ENCODE assay signal across 13 cellular contexts in the genomic region with DNA sequence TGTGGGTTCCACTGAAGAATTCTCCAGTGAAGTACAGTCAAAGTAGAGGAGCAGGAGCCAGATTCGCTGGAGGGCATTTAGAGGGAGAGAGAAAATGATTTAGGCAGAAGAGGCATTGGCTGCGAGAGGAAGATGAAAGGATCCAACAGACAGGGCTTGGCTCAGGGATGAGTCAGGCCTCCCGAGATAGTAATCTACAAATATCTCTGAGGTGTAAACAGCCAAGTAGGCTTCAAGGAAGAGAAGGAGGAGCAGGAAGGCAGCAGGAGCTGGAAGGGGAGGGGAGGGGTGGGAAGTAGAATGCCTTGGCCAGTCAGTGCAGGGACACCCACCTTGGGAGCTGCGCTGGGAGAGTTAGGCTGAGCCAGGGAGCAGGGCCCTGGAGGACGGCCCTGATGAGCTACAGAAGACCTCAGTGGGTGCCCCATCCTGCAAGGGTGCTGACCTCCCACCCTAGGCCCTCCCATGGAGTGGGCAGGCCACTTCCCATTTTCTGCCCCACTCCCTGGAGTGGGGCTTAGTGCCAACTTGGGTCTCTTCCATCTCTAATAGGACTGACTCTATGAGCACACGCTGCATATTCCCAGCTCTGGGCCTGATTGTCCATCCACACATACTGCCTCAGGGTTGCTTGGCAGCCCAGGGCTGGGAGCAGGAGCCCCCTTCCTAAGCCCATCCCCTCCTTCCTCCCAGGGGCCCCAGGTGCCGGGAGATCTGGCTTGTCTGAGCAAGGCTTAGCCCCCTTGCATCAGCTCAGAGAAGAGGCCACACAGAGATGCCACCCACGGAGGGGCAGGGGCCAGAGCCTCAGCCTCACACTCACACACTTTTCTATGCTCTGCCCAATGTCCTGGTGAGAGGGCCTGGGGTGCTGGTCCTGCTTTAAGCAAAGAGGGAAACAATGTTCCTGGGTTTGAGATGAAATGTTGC. TPM values are rescaled to one million over a fixed set of nuclear protein-coding genes. Genes with fewer than 3 reads are reported as not detected.
A peak's percentile ranks its signal among the peaks of the same experiment; 100 is the strongest.
DNase-seq lines count a peak whose midpoint lies in the region; ATAC-seq, FAIRE-seq and TF ChIP-seq lines count a peak whose summit lies in the region.
"Had no signal": no experiment of that assay in that cellular context is flagged by ENCODE, and none has a peak within 500 bp of the region (broad histone marks: within the 10 kb centered on the region; RNA-seq: fewer than 3 reads in every experiment).

No MANE protein-coding gene starts in this region.

- H2AK5ac ChIP-seq in H1 (ENCODE audit: low read depth, low read length) (no peak overlapping the region), neuronal stem cell (ENCODE audit: low read depth, low read length) (peak overlapping the region; percentile 52)

- TF ChIP-seq RAD21 in H1 (IDR thresholded peaks at IDR 0.05 in 1 of 2, conservative IDR thresholded peaks at IDR 0.05 in 1 of 2; ENCODE audit: low read depth in 2 of 2, low read length in 2 of 2), result no peak

- H2BK20ac ChIP-seq in H1 (ENCODE audit: low read length), result no peak overlapping the region

- H2BK5ac ChIP-seq in H1 (ENCODE audit: low read depth, low read length) (no peak overlapping the region), neuronal stem cell (ENCODE audit: low read length) (peak overlapping the region; percentile 24)

- H3K27ac ChIP-seq in H1 (ENCODE audit: low read depth, low read length) (no peak overlapping the region), neuronal stem cell (replicated peaks; ENCODE audit: low read length) (no peak overlapping the region), esophagus squamous epithelium (peak overlapping the region in 1 of 4 donors; percentile 2)

- TF ChIP-seq CTCF in H1 (IDR thresholded peaks at IDR 0.05; ENCODE audit: control extremely low read depth in 1 of 3, insufficient read depth in 1 of 3, low read depth in 1 of 3, low read length in 3 of 3) (no peak), esophagus squamous epithelium (IDR thresholded peaks at IDR 0.05) (no peak)

- no peak overlapping the region for H2BK12ac ChIP-seq in H1 (ENCODE audit: low read depth, low read length)
- no peak overlapping the region for H2BK12ac ChIP-seq in neuronal stem cell (ENCODE audit: low read length)

- no peak overlapping the region for H3K4me3 ChIP-seq in H1 (ENCODE audit: extremely low read depth in 1 of 4, insufficient read depth in 2 of 4, low read depth in 3 of 4, low read length in 4 of 4)
- H3K4me3 ChIP-seq in neuronal stem cell (ENCODE audit: low read length in 2 of 2), result no peak overlapping the region
- H3K4me3 ChIP-seq in esophagus squamous epithelium, result no peak overlapping the region

- H3K18ac ChIP-seq in H1 (ENCODE audit: extremely low read depth, low read length), result no peak overlapping the region; the same call in none of the 2 replicates
- no peak overlapping the region for H3K18ac ChIP-seq in neuronal stem cell (ENCODE audit: low read length)

- no peak overlapping the region for H3K56ac ChIP-seq in H1 (replicated peaks; ENCODE audit: insufficient read length, low read depth, low read length)

- peak; percentile 52 for DNase-seq in Daoy (ENCODE audit: low read depth)
- peak; percentile 0 for DNase-seq in OCI-M1 (lab: John Stamatoyannopoulos, UW)
- DNase-seq in H1 (ENCODE audit: low read depth in 1 of 2, low spot score in 2 of 2), result no peak
- no peak for DNase-seq in neuronal stem cell (ENCODE audit: low spot score)
- no peak for DNase-seq in esophagus squamous epithelium (lab: John Stamatoyannopoulos, UW)
- DNase-seq in NCI-H748 (lab: John Stamatoyannopoulos, UW; ENCODE audit: unreplicated experiment), result no peak
- DNase-seq: activated CD4-positive, alpha-beta T cell treated with anti-CD3 and anti-CD28 coated beads, Interleukin-2, amount 10 ng/mL, durations not matched to agents 24 days and 14 days; activated naive CD4-positive, alpha-beta T cell; NCI-H2081 treated with DMSO at 0.1 percent for 48 hours; SHP77 treated with DMSO at 0.1 percent for 48 hours; stimulated activated CD4-positive, alpha-beta T cell treated with anti-CD3 and anti-CD28 coated beads, Interleukin-12 subunit alpha, Interleukin-12 subunit beta, amount 100 ng/mL, for 4 hours had no signal

- H3K79me2 ChIP-seq in H1 (ENCODE audit: control insufficient read depth in 1 of 2, insufficient read depth in 2 of 2, low read length in 2 of 2), result no peaks in the 10 kb centered on the region

- TF ChIP-seq POLR2A in H1 (IDR thresholded peaks at IDR 0.05; ENCODE audit: control extremely low read depth in 1 of 2, low read depth in 2 of 2, low read length in 2 of 2) (no peak), esophagus squamous epithelium (IDR thresholded peaks at IDR 0.05) (no peak)

- 73% methylated on average over 3 of the region's 8 CpGs; no CpG with 5 or more reads in 1 of the 2 experiments for WGBS in H1 (ENCODE audit: extremely low coverage in 1 of 2, insufficient coverage in 1 of 2, insufficient read length in 1 of 2, insufficient replicate concordance in 2 of 2, low coverage in 1 of 2, low lambda C conversion rate in 2 of 2, missing lambda C conversion rate in 1 of 2), 2 experiments
- no CpG with 5 or more reads among the region's 8 CpGs for WGBS in neuronal stem cell (ENCODE audit: extremely low coverage in 2 of 2, insufficient read length in 2 of 2, insufficient replicate concordance in 1 of 2), 2 donors
- 10 to 26% methylated on average over 3 to 6 of the region's 8 CpGs for WGBS in esophagus squamous epithelium, 2 donors

- H3K9ac ChIP-seq in H1 (replicated peaks in 1 of 4; ENCODE audit: extremely low read depth in 1 of 4, low read depth in 3 of 4, low read length in 3 of 4) (no peak overlapping the region; a peak in 1 of 7 replicates), neuronal stem cell (ENCODE audit: low read depth, low read length, poor library complexity) (no peak overlapping the region)

- H3K23ac ChIP-seq in H1 (ENCODE audit: insufficient read length) (no peak overlapping the region), neuronal stem cell (ENCODE audit: low read depth, low read length, poor library complexity) (no peak overlapping the region)

- intact Hi-C loops in esophagus squamous epithelium (cut with DNase I), result no loop called here

- CTCF ChIA-PET in H1 (lab: Charles Lee; ENCODE audit: partially characterized antibody), result interaction anchor here (0.7 to 2.1 kb wide), 10 partner anchors 10 to 283 kb away, joined by 3 to 12 read pairs (median 3); no protein-coding TSS in a partner anchor

- H2BK15ac ChIP-seq in H1 (ENCODE audit: low read length) (no peak overlapping the region), neuronal stem cell (ENCODE audit: low read length) (no peak overlapping the region)

- H3K23me2 ChIP-seq in H1 (ENCODE audit: low read depth, low read length), result no peaks in the 10 kb centered on the region

- H4K8ac ChIP-seq in H1 (ENCODE audit: extremely low read depth, insufficient read depth, low read length) (peak overlapping the region; percentile 63; the same call in 1 of the 2 replicates), neuronal stem cell (ENCODE audit: low read depth, low read length) (no peak overlapping the region)

- H2BK120ac ChIP-seq in H1 (replicated peaks; ENCODE audit: low read depth, low read length) (no peak overlapping the region), neuronal stem cell (ENCODE audit: low read depth, low read length) (no peak overlapping the region)

- H4K91ac ChIP-seq in H1 (replicated peaks; ENCODE audit: insufficient read length, low read length) (peak overlapping the region; percentile 55), neuronal stem cell (ENCODE audit: low read depth, low read length, poor library complexity) (no peak overlapping the region)

- H3K9me3 ChIP-seq in H1 (ENCODE audit: insufficient read depth in 2 of 2, low read depth in 1 of 2, low read length in 1 of 2) (no peaks in the 10 kb centered on the region), neuronal stem cell (replicated peaks in 1 of 2; ENCODE audit: control insufficient read depth in 2 of 2, insufficient read depth in 1 of 2, low read depth in 1 of 2, low read length in 2 of 2) (no peaks in the 10 kb centered on the region), esophagus squamous epithelium (no peaks in the 10 kb centered on the region)

- H3K27me3 ChIP-seq in H1 (replicated peaks in 1 of 4; ENCODE audit: control insufficient read depth in 3 of 4, extremely low read depth in 1 of 4, insufficient read depth in 3 of 4, low read length in 3 of 4) (no peaks in the 10 kb centered on the region), neuronal stem cell (ENCODE audit: control insufficient read depth in 3 of 3, insufficient read depth in 3 of 3, low read depth in 1 of 3, low read length in 3 of 3) (peaks cover 0 to 4% (median 0%) of the 10 kb centered on the region in 3 experiments), esophagus squamous epithelium (no peaks in the 10 kb centered on the region)

- H3K36me3 ChIP-seq in H1 (ENCODE audit: control insufficient read depth in 2 of 4, insufficient read depth in 4 of 4, low read length in 3 of 4), result no peaks in the 10 kb centered on the region
- no peaks in the 10 kb centered on the region for H3K36me3 ChIP-seq in neuronal stem cell (replicated peaks in 1 of 2; ENCODE audit: control insufficient read depth in 2 of 2, insufficient read depth in 2 of 2, low read length in 2 of 2)
- H3K36me3 ChIP-seq in esophagus squamous epithelium, result no peaks in the 10 kb centered on the region

- no peak for FAIRE-seq in H1 (lab: Jason Lieb, UNC)

- no peaks in the 10 kb centered on the region for H4K20me1 ChIP-seq in H1 (replicated peaks in 1 of 2; ENCODE audit: control insufficient read depth in 1 of 2, insufficient read depth in 2 of 2, low read length in 2 of 2)

- POLR2A ChIA-PET in H1 (lab: Charles Lee; ENCODE audit: partially characterized antibody), result no interaction called here

- H3K79me1 ChIP-seq in H1 (ENCODE audit: low read depth, low read length), result no peaks in the 10 kb centered on the region
- no peaks in the 10 kb centered on the region for H3K79me1 ChIP-seq in neuronal stem cell (ENCODE audit: low read depth, low read length)

- TF ChIP-seq EP300 in H1 (IDR thresholded peaks at IDR 0.05; ENCODE audit: borderline replicate concordance in 1 of 2, low read depth in 2 of 2, low read length in 2 of 2), result no peak

- ATAC-seq in HG03175 (IDR thresholded peaks at IDR 0.05; ENCODE audit: unreplicated experiment) (no peak), HG03439 (IDR thresholded peaks at IDR 0.05; ENCODE audit: unreplicated experiment) (no peak)

- H2AFZ ChIP-seq in H1 (ENCODE audit: low read length) (no peak overlapping the region), neuronal stem cell (ENCODE audit: low read length) (peak overlapping the region; percentile 42)

- no peak overlapping the region for H4K5ac ChIP-seq in H1 (ENCODE audit: insufficient read length, low read depth, low read length)

- H3K4me2 ChIP-seq in H1 (ENCODE audit: insufficient read depth in 1 of 2, low read depth in 2 of 2, low read length in 2 of 2) (no peak overlapping the region), neuronal stem cell (ENCODE audit: insufficient read depth, low read length, poor library complexity, severe bottlenecking) (no peak overlapping the region)

- H3K4me1 ChIP-seq in H1 (replicated peaks in 1 of 4; ENCODE audit: control insufficient read depth in 3 of 4, insufficient read depth in 4 of 4, low read length in 3 of 4) (peaks cover 0 to 8% (median 6%) of the 10 kb centered on the region in 4 experiments; a peak in 4 of 7 replicates), neuronal stem cell (ENCODE audit: control insufficient read depth in 2 of 2, insufficient read depth in 1 of 2, low read depth in 1 of 2, low read length in 2 of 2) (peaks cover 13 to 24% of the 10 kb centered on the region in 2 donors), esophagus squamous epithelium (peaks cover 0 to 25% (median 3%) of the 10 kb centered on the region in 3 donors)

- no peak overlapping the region for H3K4ac ChIP-seq in H1 (replicated peaks; ENCODE audit: insufficient read length, low read depth, low read length)
- H3K4ac ChIP-seq in neuronal stem cell (ENCODE audit: low read length), result no peak overlapping the region

- H3K14ac ChIP-seq in H1 (ENCODE audit: insufficient read length) (no peak overlapping the region), neuronal stem cell (ENCODE audit: low read length) (no peak overlapping the region)

RNA-seq across cellular contexts. Expression of gene PJA1, which starts 55.3 kb away (rescaled TPM):
- 37.5 and 45.3 TPM in 2 replicates for total RNA-seq in Daoy (2014; rRNA removed; shearing (Covaris generic))
- total RNA-seq in H1 (2021; fragmentation: NEBNext Ultra II Directional; extraction: Animal tissue kit (Norgen Biotek cat#: 25700)), result 34.9 and 37.0 TPM in 2 replicates
- 25.7 and 26.8 TPM in 2 replicates for polyA plus RNA-seq in H1 (2011; rRNA removed)
- polyA plus RNA-seq in H1 (2011; cell fraction: cytosol; rRNA removed), result 33.0 TPM
- 28.4 TPM for polyA plus RNA-seq in H1 (2011; cell fraction: nucleus; rRNA removed)
- polyA plus RNA-seq in H1 (2012, experiment 1 of 2), result 39.6 to 41.5 TPM (median 40.5 TPM) in 4 replicates
- polyA plus RNA-seq in H1 (2012, experiment 2 of 2), result 18.2 TPM
- 39.3 TPM for polyA plus RNA-seq in H1 (2013, experiment 1 of 2)
- 40.0 TPM for polyA plus RNA-seq in H1 (2013, experiment 2 of 2)
- 34.9 and 41.8 TPM in 2 replicates for polyA minus RNA-seq in H1 (2011; rRNA and poly(A)+ RNA removed)
- polyA minus RNA-seq in H1 (2011; cell fraction: cytosol; rRNA and poly(A)+ RNA removed), result 12.9 TPM
- 9.8 TPM for polyA minus RNA-seq in H1 (2011; cell fraction: nucleus; rRNA and poly(A)+ RNA removed)
- polyA plus RNA-seq in neuronal stem cell (2013, experiment 1 of 2), result 68.9 TPM
- 73.4 TPM for polyA plus RNA-seq in neuronal stem cell (2013, experiment 2 of 2)
- total RNA-seq in esophagus squamous epithelium, result 10 to 100 TPM in 3 of 4 donors, 1 to 10 TPM in 1; 7.5 to 24.2 (median 15.8) TPM

Comparison
In these comparisons a context has a peak if more than half of its experiments do, and no peak if none do; other contexts are left out.
1. DNase-seq: peak in Daoy (single experiment) and OCI-M1 (single experiment); none in H1 (0 of 2), neuronal stem cell (single experiment), esophagus squamous epithelium (single experiment) and NCI-H748 (single experiment).